In the genomic region with DNA sequence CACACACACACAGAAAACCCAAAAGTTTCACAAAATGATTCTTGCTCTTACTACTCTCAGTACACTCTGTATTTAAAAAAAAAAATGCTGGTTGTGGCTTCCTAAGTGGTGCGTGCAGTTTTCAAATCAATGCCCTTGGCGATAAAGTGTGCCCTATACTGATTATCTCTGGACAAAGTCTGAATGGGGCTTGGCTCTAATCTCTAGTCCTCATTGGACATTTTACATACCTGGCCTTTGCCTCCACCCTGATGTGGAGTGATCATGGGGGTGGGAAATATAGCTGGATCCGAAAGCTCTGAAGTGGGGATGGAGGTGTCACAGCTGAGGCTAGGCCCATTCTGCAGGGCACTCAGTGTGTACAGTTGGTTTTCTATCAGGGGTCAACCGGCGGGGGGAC, we compare ENCODE assay signal across 1 cellular context.
TF ChIP-seq lines count a peak whose summit lies in the region.

No MANE protein-coding gene starts in this region.

TF ChIP-seq in WTC11, 78 proteins besides CTCF, POLR2A, EP300 and RAD21:
- TF ChIP-seq, protein P1, sequence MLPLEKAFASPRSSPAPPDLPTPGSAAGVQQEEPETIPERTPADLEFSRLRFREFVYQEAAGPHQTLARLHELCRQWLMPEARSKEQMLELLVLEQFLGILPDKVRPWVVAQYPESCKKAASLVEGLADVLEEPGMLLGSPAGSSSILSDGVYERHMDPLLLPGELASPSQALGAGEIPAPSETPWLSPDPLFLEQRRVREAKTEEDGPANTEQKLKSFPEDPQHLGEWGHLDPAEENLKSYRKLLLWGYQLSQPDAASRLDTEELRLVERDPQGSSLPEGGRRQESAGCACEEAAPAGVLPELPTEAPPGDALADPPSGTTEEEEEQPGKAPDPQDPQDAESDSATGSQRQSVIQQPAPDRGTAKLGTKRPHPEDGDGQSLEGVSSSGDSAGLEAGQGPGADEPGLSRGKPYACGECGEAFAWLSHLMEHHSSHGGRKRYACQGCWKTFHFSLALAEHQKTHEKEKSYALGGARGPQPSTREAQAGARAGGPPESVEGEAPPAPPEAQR (CRISPR knock-in tag; IDR thresholded peaks at IDR 0.05), result no peak
- TF ChIP-seq ZNF532 (CRISPR knock-in tag; IDR thresholded peaks at IDR 0.05; ENCODE audit: borderline replicate concordance) (no peak), TEAD4 (CRISPR knock-in tag; IDR thresholded peaks at IDR 0.05) (no peak), ATF6 (CRISPR knock-in tag; IDR thresholded peaks at IDR 0.05) (no peak), CREM (CRISPR knock-in tag; IDR thresholded peaks at IDR 0.05) (no peak), ZNF263 (CRISPR knock-in tag; IDR thresholded peaks at IDR 0.05; ENCODE audit: low read depth) (no peak), NFYB (CRISPR knock-in tag; conservative IDR thresholded peaks at IDR 0.05; ENCODE audit: low read depth) (no peak), ZNF232 (CRISPR knock-in tag; IDR thresholded peaks at IDR 0.05) (no peak), NFATC4 (CRISPR knock-in tag; IDR thresholded peaks at IDR 0.05) (no peak), STAT6 (CRISPR knock-in tag; conservative IDR thresholded peaks at IDR 0.05; ENCODE audit: low read depth) (no peak), E2F1 (CRISPR knock-in tag; IDR thresholded peaks at IDR 0.05) (no peak), ZNF219 (CRISPR knock-in tag; IDR thresholded peaks at IDR 0.05; ENCODE audit: borderline replicate concordance) (no peak)
- TF ChIP-seq, protein P2, sequence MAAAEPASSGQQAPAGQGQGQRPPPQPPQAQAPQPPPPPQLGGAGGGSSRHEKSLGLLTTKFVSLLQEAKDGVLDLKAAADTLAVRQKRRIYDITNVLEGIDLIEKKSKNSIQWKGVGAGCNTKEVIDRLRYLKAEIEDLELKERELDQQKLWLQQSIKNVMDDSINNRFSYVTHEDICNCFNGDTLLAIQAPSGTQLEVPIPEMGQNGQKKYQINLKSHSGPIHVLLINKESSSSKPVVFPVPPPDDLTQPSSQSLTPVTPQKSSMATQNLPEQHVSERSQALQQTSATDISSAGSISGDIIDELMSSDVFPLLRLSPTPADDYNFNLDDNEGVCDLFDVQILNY (CRISPR knock-in tag; IDR thresholded peaks at IDR 0.05), result no peak
